8 cellular contexts compared by ENCODE assay signal in the genomic region with DNA sequence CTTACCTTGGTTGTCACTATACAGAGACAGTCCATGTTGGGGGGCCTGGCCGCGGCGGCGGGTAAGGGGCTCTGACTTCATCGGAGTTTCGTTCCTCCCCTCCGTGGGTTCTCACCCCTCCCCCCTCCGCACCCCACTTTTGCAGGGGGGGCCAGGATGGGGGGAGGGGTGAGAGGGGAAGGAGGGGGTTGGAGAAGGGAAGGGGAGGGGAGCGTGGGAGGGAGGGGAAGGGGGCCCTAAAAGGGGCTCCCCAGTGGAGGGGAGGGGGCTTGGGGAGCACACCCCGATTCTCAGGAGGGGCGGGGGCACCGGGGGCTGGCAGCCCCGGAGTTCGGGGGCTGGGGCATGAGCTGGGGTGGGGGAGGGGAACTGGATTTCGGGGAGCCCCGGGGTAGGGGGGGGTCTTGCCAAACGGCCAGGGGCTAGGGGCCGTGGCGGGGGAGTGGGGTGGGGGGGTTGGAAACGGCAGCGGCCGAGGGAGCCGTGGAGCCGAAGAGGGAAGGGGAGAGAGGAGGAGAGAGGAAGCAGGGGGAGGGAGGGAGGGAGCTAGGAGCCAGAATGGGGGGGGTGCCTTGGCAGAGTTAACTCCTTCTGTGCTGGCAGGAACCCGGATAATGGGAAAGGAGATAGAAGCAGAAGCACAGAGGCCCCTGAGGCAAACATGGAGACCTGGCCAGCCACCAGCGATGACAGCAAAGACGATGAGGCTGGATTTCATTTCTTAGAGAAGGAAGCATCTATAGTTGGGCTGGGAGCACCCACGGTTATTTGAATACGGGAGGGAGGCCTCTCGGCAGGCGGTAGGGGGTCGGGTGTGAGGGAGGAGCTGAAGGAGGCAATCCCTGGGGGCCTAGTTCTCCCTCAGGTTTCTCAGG. TPM values are rescaled to one million over a fixed set of nuclear protein-coding genes. Genes with fewer than 3 reads are reported as not detected.
DNase-seq lines count a peak whose midpoint lies in the region; ATAC-seq and TF ChIP-seq lines count a peak whose summit lies in the region.

No MANE protein-coding gene starts in this region.

- TF ChIP-seq CTCF in WI38 (IDR thresholded peaks at IDR 0.05; ENCODE audit: low read depth, low read length) = no peak
- TF ChIP-seq CTCF in MM.1S (IDR thresholded peaks at IDR 0.05; ENCODE audit: low read length) = no peak

- H3F3A ChIP-seq in MM.1S (ENCODE audit: insufficient read depth, low read length) = no peaks in the 10 kb centered on the region

- H3K27me3 ChIP-seq in MM.1S (replicated peaks; ENCODE audit: insufficient read depth, low read length) = peaks cover 31% of the 10 kb centered on the region

- H2AFZ ChIP-seq in MM.1S (ENCODE audit: low read length) = no peak overlapping the region

- H3K9ac ChIP-seq in MM.1S (ENCODE audit: low read length) = no peak overlapping the region

- no peaks in the 10 kb centered on the region for H4K20me1 ChIP-seq in MM.1S (ENCODE audit: insufficient read depth, low read length)

- H3K4me3 ChIP-seq in Jurkat, Clone E6-1 (ENCODE audit: low read length) = peak overlapping the region; percentile 47
- H3K4me3 ChIP-seq in WI38 (ENCODE audit: low read depth, low read length) = peak overlapping the region; percentile 72
- H3K4me3 ChIP-seq in MM.1S (ENCODE audit: low read length) = no peak overlapping the region

- H3K4me1 ChIP-seq in MM.1S (ENCODE audit: low read length) = peaks cover 24% of the 10 kb centered on the region

- no peaks in the 10 kb centered on the region for H3K9me2 ChIP-seq in MM.1S (replicated peaks; ENCODE audit: insufficient read depth, low read length)

- H3K27ac ChIP-seq in MM.1S (ENCODE audit: low read length) = no peak overlapping the region

- no peak overlapping the region for H3K4me2 ChIP-seq in MM.1S (ENCODE audit: low read depth, low read length)

- ATAC-seq in GM19351 (IDR thresholded peaks at IDR 0.05; ENCODE audit: unreplicated experiment) = no peak

- DNase-seq in COR-L47 (lab: John Stamatoyannopoulos, UW) = peak; percentile 42
- DNase-seq in Jurkat, Clone E6-1 (ENCODE audit: low read depth, low spot score) = peak; percentile 67
- peak; percentile 71 for DNase-seq in fibroblast of peridontal ligament (ENCODE audit: extremely low read depth)
- DNase-seq in occipital lobe (lab: John Stamatoyannopoulos, UW) = peak; percentile 18
- no peak for DNase-seq in T-helper 9 cell
- no peak for DNase-seq in MM.1S

- no peaks in the 10 kb centered on the region for H3K36me3 ChIP-seq in MM.1S (replicated peaks; ENCODE audit: insufficient read depth, low read length)

- H3K79me2 ChIP-seq in MM.1S (ENCODE audit: low read length) = peaks cover 29% of the 10 kb centered on the region

- H3K9me3 ChIP-seq in MM.1S (replicated peaks; ENCODE audit: insufficient read depth, low read length) = no peaks in the 10 kb centered on the region

RNA-seq across cellular contexts. Expression of a gene that starts 2.3 kb away (rescaled TPM):
- 33.0 TPM for polyA plus RNA-seq in Jurkat, Clone E6-1 (2012; ENCODE audit: insufficient read depth, insufficient read length)
- 131 TPM for total RNA-seq in occipital lobe

RNA-seq across cellular contexts. Expression of a gene that starts 2.4 kb away (rescaled TPM):
- polyA plus RNA-seq in Jurkat, Clone E6-1 (2012; ENCODE audit: insufficient read depth, insufficient read length) = 423 TPM
- total RNA-seq in occipital lobe = 77.2 TPM

RNA-seq across cellular contexts. Expression of a gene that starts 17.0 kb away (rescaled TPM):
- polyA plus RNA-seq in Jurkat, Clone E6-1 (2012; ENCODE audit: insufficient read depth, insufficient read length) = 61.9 TPM
- total RNA-seq in occipital lobe = 49.1 TPM

RNA-seq across cellular contexts. Expression of a gene that starts 21.9 kb away (rescaled TPM):
- polyA plus RNA-seq in Jurkat, Clone E6-1 (2012; ENCODE audit: insufficient read depth, insufficient read length) = 56.0 TPM
- 33.7 TPM for total RNA-seq in occipital lobe

RNA-seq across cellular contexts. Expression of a gene that starts 24.9 kb away (rescaled TPM):
- polyA plus RNA-seq in Jurkat, Clone E6-1 (2012; ENCODE audit: insufficient read depth, insufficient read length) = 293 TPM
- total RNA-seq in occipital lobe = 93.3 TPM

Comparison
In these comparisons a context has a peak if more than half of its experiments do, and no peak if none do; other contexts are left out.
1. DNase-seq: peak in COR-L47 (single experiment), Jurkat, Clone E6-1 (single experiment), fibroblast of peridontal ligament (single experiment) and occipital lobe (single experiment); none in T-helper 9 cell (single experiment) and MM.1S (single experiment).